1 cellular context compared by ENCODE assay signal in the genomic region with DNA sequence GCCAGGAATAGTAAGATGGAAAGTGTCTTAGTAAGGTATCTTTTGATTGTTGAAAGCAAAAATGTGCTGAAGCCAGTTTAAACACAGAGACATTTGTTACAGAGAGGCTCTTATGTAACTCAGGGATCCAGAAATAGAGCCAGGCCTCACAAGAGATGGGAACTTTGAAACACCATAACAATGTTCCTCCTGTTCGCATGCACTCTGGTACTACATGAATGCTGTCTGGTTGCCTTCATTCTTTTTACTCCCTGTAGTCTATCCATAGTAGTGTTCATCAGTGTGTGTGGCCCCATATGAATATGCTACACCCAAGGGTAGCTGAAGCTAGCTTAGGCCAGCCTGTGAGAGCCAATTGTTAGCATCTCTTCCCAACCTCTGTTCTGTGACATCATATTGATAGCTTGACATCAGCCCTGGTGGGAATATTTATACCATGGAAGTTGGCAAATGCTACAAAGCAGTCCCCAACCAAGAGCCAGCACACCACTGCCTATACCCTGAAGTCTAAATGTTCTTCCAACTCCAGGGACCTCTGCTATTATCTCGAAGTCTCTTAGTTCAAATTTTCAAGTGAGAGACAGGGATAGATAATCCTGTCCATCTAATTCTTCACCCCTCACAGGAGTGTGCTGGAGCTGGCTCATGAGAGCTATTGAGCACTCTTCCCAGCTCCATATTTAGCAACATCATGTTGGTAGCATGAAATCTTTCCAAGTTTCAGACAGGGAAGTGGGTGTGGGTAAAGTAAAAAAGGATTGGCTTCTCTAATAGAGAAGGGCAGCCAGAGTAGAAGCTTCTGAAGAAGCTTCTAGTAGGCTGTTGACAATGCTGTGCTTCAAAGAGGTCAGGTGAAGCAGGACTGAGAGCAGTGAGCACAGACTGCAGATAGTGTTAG.
TF ChIP-seq lines count a peak whose summit lies in the region.

No MANE protein-coding gene starts in this region.

TF ChIP-seq in SK-N-SH, 30 proteins besides CTCF, POLR2A, EP300 and RAD21:
- TF ChIP-seq, protein P1, sequence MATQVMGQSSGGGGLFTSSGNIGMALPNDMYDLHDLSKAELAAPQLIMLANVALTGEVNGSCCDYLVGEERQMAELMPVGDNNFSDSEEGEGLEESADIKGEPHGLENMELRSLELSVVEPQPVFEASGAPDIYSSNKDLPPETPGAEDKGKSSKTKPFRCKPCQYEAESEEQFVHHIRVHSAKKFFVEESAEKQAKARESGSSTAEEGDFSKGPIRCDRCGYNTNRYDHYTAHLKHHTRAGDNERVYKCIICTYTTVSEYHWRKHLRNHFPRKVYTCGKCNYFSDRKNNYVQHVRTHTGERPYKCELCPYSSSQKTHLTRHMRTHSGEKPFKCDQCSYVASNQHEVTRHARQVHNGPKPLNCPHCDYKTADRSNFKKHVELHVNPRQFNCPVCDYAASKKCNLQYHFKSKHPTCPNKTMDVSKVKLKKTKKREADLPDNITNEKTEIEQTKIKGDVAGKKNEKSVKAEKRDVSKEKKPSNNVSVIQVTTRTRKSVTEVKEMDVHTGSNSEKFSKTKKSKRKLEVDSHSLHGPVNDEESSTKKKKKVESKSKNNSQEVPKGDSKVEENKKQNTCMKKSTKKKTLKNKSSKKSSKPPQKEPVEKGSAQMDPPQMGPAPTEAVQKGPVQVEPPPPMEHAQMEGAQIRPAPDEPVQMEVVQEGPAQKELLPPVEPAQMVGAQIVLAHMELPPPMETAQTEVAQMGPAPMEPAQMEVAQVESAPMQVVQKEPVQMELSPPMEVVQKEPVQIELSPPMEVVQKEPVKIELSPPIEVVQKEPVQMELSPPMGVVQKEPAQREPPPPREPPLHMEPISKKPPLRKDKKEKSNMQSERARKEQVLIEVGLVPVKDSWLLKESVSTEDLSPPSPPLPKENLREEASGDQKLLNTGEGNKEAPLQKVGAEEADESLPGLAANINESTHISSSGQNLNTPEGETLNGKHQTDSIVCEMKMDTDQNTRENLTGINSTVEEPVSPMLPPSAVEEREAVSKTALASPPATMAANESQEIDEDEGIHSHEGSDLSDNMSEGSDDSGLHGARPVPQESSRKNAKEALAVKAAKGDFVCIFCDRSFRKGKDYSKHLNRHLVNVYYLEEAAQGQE (IDR thresholded peaks at IDR 0.05; ENCODE audit: low read depth, low read length): no peak
- TF ChIP-seq JUND (IDR thresholded peaks at IDR 0.05) (no peak), RXRA (IDR thresholded peaks at IDR 0.05; ENCODE audit: borderline replicate concordance, low read depth) (no peak), ELF1 (IDR thresholded peaks at IDR 0.05) (no peak), TEAD4 (IDR thresholded peaks at IDR 0.05; ENCODE audit: borderline replicate concordance, insufficient read depth) (no peak), CHD2 (IDR thresholded peaks at IDR 0.05; ENCODE audit: low read length, partially characterized antibody) (no peak), TAF1 (IDR thresholded peaks at IDR 0.05; ENCODE audit: borderline replicate concordance, low read depth, low read length) (no peak), SIN3A (IDR thresholded peaks at IDR 0.05; ENCODE audit: borderline replicate concordance, low read depth, low read length) (no peak), TCF12 (IDR thresholded peaks at IDR 0.05) (no peak), RCOR1 (IDR thresholded peaks at IDR 0.05; ENCODE audit: low read length) (no peak)
- TF ChIP-seq, protein P2, sequence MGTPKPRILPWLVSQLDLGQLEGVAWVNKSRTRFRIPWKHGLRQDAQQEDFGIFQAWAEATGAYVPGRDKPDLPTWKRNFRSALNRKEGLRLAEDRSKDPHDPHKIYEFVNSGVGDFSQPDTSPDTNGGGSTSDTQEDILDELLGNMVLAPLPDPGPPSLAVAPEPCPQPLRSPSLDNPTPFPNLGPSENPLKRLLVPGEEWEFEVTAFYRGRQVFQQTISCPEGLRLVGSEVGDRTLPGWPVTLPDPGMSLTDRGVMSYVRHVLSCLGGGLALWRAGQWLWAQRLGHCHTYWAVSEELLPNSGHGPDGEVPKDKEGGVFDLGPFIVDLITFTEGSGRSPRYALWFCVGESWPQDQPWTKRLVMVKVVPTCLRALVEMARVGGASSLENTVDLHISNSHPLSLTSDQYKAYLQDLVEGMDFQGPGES (IDR thresholded peaks at IDR 0.05; ENCODE audit: low read depth, low read length): no peak
- TF ChIP-seq, protein P3, sequence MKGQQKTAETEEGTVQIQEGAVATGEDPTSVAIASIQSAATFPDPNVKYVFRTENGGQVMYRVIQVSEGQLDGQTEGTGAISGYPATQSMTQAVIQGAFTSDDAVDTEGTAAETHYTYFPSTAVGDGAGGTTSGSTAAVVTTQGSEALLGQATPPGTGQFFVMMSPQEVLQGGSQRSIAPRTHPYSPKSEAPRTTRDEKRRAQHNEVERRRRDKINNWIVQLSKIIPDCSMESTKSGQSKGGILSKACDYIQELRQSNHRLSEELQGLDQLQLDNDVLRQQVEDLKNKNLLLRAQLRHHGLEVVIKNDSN (IDR thresholded peaks at IDR 0.05; ENCODE audit: borderline replicate concordance, low read depth): no peak
TF ChIP-seq in SK-N-SH: peak in this region for 0.
